ENCODE assay signal across 1 cellular context in genomic region chr20:50409495-50409894, GRCh38.
TF ChIP-seq lines count a peak whose summit lies in the region.

No MANE protein-coding gene starts in this region.

TF ChIP-seq in GM23338, 12 proteins besides CTCF, POLR2A, EP300 and RAD21 (continued from another document):
- no peak for TF ChIP-seq ZNF462 (CRISPR knock-in tag; IDR thresholded peaks at IDR 0.05)
- no peak for TF ChIP-seq NANOG (IDR thresholded peaks at IDR 0.05; ENCODE audit: borderline replicate concordance)
- no peak for TF ChIP-seq ETS1 (IDR thresholded peaks at IDR 0.05)
- TF ChIP-seq EZH2 (IDR thresholded peaks at IDR 0.05; ENCODE audit: low read depth, unreplicated experiment) = no peak
- no peak for TF ChIP-seq STAT1 (IDR thresholded peaks at IDR 0.05; ENCODE audit: unreplicated experiment)
- TF ChIP-seq REST (IDR thresholded peaks at IDR 0.05; ENCODE audit: unreplicated experiment) = no peak
- TF ChIP-seq EZH2phosphoT487 (IDR thresholded peaks at IDR 0.05; ENCODE audit: unreplicated experiment) = no peak
- TF ChIP-seq ZNF331 (CRISPR knock-in tag; IDR thresholded peaks at IDR 0.05; ENCODE audit: low read depth) = no peak
- TF ChIP-seq POLR2AphosphoS5 (IDR thresholded peaks at IDR 0.05; ENCODE audit: low read depth) = no peak
- TF ChIP-seq ZNF114 (CRISPR knock-in tag; IDR thresholded peaks at IDR 0.05) = no peak
